ENCODE assay signal across 14 cellular contexts in the genomic region with DNA sequence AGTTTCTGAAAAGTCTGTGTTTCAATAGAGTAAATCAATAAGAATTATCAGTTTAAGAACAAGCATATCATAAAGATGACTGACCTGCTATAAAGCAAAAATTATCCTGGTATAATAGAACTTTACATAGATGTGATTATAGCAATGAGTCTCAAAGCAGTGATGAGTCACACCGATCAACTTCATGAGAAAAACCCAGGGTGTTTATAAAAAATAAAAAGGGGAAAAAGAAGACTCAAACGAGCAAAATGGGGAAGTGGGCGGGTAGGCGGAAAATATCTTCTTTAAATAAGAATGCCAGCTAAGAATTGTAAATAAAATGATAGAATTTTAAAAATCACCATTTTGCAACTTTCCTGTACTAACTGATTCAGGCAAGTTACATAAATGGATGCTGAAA. TPM values are rescaled to one million over a fixed set of nuclear protein-coding genes. Genes with fewer than 3 reads are reported as not detected.
DNase-seq lines count a peak whose midpoint lies in the region; ATAC-seq, FAIRE-seq and TF ChIP-seq lines count a peak whose summit lies in the region.
"Had no signal": no experiment of that assay in that cellular context is flagged by ENCODE, and none has a peak within 500 bp of the region (broad histone marks: within the 10 kb centered on the region; RNA-seq: fewer than 3 reads in every experiment).

No MANE protein-coding gene starts in this region.

- H3K27me3 ChIP-seq in cardiac muscle cell (no peaks in the 10 kb centered on the region), astrocyte (ENCODE audit: insufficient read depth, low read length) (no peaks in the 10 kb centered on the region), tibial nerve (no peaks in the 10 kb centered on the region)
- H3K27me3 ChIP-seq: tibial artery had no signal

- no peak for TF ChIP-seq POLR2A in tibial nerve (IDR thresholded peaks at IDR 0.05)

- peaks cover 5% of the 10 kb centered on the region for H3K79me2 ChIP-seq in astrocyte (ENCODE audit: insufficient read depth, low read length)

- DNase-seq in cardiac muscle cell (ENCODE audit: low read depth in 1 of 2, low spot score in 1 of 2) = no peak
- no peak for DNase-seq in Right ventricle myocardium inferior (ENCODE audit: missing footprints)
- DNase-seq in NOMO-1 treated with dmso at 0.1 percent for 144 hours (lab: John Stamatoyannopoulos, UW; ENCODE audit: unreplicated experiment) = peak; percentile 33
- DNase-seq in astrocyte (ENCODE audit: low read depth) = peak; percentile 2
- DNase-seq in stimulated activated naive B cell treated with anti-CD40 and anti-IgM and Interleukin-4, amounts not matched to agents 10 μg/mL and 1 μg/mL and 100 μg/mL, for 72 hours = peak; percentile 8
- DNase-seq in tibial nerve (ENCODE audit: low spot score in 2 of 2) = no peak
- DNase-seq in immature natural killer cell = no peak
- DNase-seq: activated naive CD4-positive, alpha-beta T cell treated with anti-CD3 and anti-CD28 coated beads, Interleukin-2, amount 10 ng/mL, durations not matched to agents 7 days and 5 days; lower lobe of right lung; stimulated activated CD4-positive, alpha-beta T cell treated with anti-CD3 and anti-CD28 coated beads, Interleukin-1b, Interleukin-23, amount 100 ng/mL, for 48 hours; tibial artery had no signal

- intact Hi-C loops in Right ventricle myocardium inferior (cut with DNase I) = no loop called here

- H3K9me3 ChIP-seq in cardiac muscle cell (ENCODE audit: low read depth) = no peaks in the 10 kb centered on the region
- no peaks in the 10 kb centered on the region for H3K9me3 ChIP-seq in astrocyte (ENCODE audit: insufficient read depth, low read depth, low read length)
- peaks cover 0 to 4% (median 0%) of the 10 kb centered on the region in 4 donors for H3K9me3 ChIP-seq in tibial nerve
- H3K9me3 ChIP-seq: lower lobe of right lung had no signal

- no peak for TF ChIP-seq EP300 in tibial nerve (IDR thresholded peaks at IDR 0.05)

- H3K4me1 ChIP-seq in cardiac muscle cell (ENCODE audit: low read depth) (peaks cover 6% of the 10 kb centered on the region), astrocyte (ENCODE audit: insufficient read depth, low read length) (no peaks in the 10 kb centered on the region), tibial nerve (no peaks in the 10 kb centered on the region)
- H3K4me1 ChIP-seq: lower lobe of right lung, tibial artery had no signal

- H3K4me1 Mint-ChIP-seq in astrocyte (ENCODE audit: low read depth, unreplicated experiment) (peaks cover 8% of the 10 kb centered on the region), immature natural killer cell (no peaks in the 10 kb centered on the region)
- peaks cover 17 to 35% of the 10 kb centered on the region in 2 donors for H3K4me1 Mint-ChIP-seq in stimulated activated naive B cell treated with anti-CD40 and anti-IgM and Interleukin-4, amounts not matched to agents 10 μg/mL and 1 μg/mL and 100 μg/mL, for 72 hours
- H3K4me1 Mint-ChIP-seq: activated naive CD4-positive, alpha-beta T cell treated with anti-CD3 and anti-CD28 coated beads, Interleukin-2, amount 10 ng/mL, durations not matched to agents 7 days and 5 days had no signal

- H3K36me3 Mint-ChIP-seq in astrocyte (ENCODE audit: low read depth, unreplicated experiment) = no peaks in the 10 kb centered on the region
- peaks cover 8 to 14% of the 10 kb centered on the region in 2 donors for H3K36me3 Mint-ChIP-seq in stimulated activated naive B cell treated with anti-CD40 and anti-IgM and Interleukin-4, amounts not matched to agents 10 μg/mL and 1 μg/mL and 100 μg/mL, for 72 hours
- peaks cover under 1 to 10% (median 7%) of the 10 kb centered on the region in 3 donors for H3K36me3 Mint-ChIP-seq in immature natural killer cell

- H3K36me3 ChIP-seq in cardiac muscle cell = no peaks in the 10 kb centered on the region
- peaks cover 3% of the 10 kb centered on the region for H3K36me3 ChIP-seq in astrocyte (ENCODE audit: insufficient read depth, low read length)
- no peaks in the 10 kb centered on the region for H3K36me3 ChIP-seq in tibial nerve
- H3K36me3 ChIP-seq: lower lobe of right lung, tibial artery had no signal

- H3K9ac ChIP-seq in astrocyte (ENCODE audit: low read length) = no peak overlapping the region

- H3K4me3 ChIP-seq in cardiac muscle cell (no peak overlapping the region), astrocyte (ENCODE audit: insufficient read depth, low read depth, low read length) (no peak overlapping the region), tibial nerve (no peak overlapping the region)
- H3K4me3 ChIP-seq: lower lobe of right lung, tibial artery had no signal

- no peak for FAIRE-seq in astrocyte (lab: Jason Lieb, UNC)
- FAIRE-seq: GM18507 had no signal

- WGBS in tibial nerve, 2 donors = 65 to 67% methylated on average over 4 of the region's 4 CpGs

- H3K27me3 Mint-ChIP-seq in astrocyte (ENCODE audit: low read depth, unreplicated experiment) (no peaks in the 10 kb centered on the region), immature natural killer cell (ENCODE audit: low read depth in 3 of 3) (peaks cover 0 to 2% (median 0%) of the 10 kb centered on the region in 3 donors)
- no peaks in the 10 kb centered on the region for H3K27me3 Mint-ChIP-seq in stimulated activated naive B cell treated with anti-CD40 and anti-IgM and Interleukin-4, amounts not matched to agents 10 μg/mL and 1 μg/mL and 100 μg/mL, for 72 hours
- H3K27me3 Mint-ChIP-seq: activated naive CD4-positive, alpha-beta T cell treated with anti-CD3 and anti-CD28 coated beads, Interleukin-2, amount 10 ng/mL, durations not matched to agents 7 days and 5 days had no signal

- H3K27ac Mint-ChIP-seq in astrocyte (ENCODE audit: unreplicated experiment) (no peak overlapping the region), immature natural killer cell (no peak overlapping the region)
- H3K27ac Mint-ChIP-seq in stimulated activated naive B cell treated with anti-CD40 and anti-IgM and Interleukin-4, amounts not matched to agents 10 μg/mL and 1 μg/mL and 100 μg/mL, for 72 hours = peak overlapping the region; percentile 51
- H3K27ac Mint-ChIP-seq: activated naive CD4-positive, alpha-beta T cell treated with anti-CD3 and anti-CD28 coated beads, Interleukin-2, amount 10 ng/mL, durations not matched to agents 7 days and 5 days; nephron had no signal

- no peak for TF ChIP-seq CTCF in cardiac muscle cell (IDR thresholded peaks at IDR 0.05; ENCODE audit: low read depth, low read length)
- no peak for TF ChIP-seq CTCF in astrocyte (IDR thresholded peaks at IDR 0.05; ENCODE audit: insufficient read depth, low read depth, low read length)
- TF ChIP-seq CTCF in tibial nerve (IDR thresholded peaks at IDR 0.05) = no peak

- no peak overlapping the region for H2AFZ ChIP-seq in astrocyte (ENCODE audit: low read depth, low read length)

- no peak overlapping the region for H3K4me3 Mint-ChIP-seq in astrocyte (ENCODE audit: unreplicated experiment)
- H3K4me3 Mint-ChIP-seq in stimulated activated naive B cell treated with anti-CD40 and anti-IgM and Interleukin-4, amounts not matched to agents 10 μg/mL and 1 μg/mL and 100 μg/mL, for 72 hours = peak overlapping the region in 1 of 2 donors; percentile 22
- H3K4me3 Mint-ChIP-seq in immature natural killer cell = no peak overlapping the region
- H3K4me3 Mint-ChIP-seq: activated naive CD4-positive, alpha-beta T cell treated with anti-CD3 and anti-CD28 coated beads, Interleukin-2, amount 10 ng/mL, durations not matched to agents 7 days and 5 days; nephron had no signal

- H3K9me3 Mint-ChIP-seq in astrocyte (ENCODE audit: unreplicated experiment) (no peaks in the 10 kb centered on the region), immature natural killer cell (peaks cover 0 to 3% (median 0%) of the 10 kb centered on the region in 6 donors)
- peaks cover 1 to 4% of the 10 kb centered on the region in 2 donors for H3K9me3 Mint-ChIP-seq in stimulated activated naive B cell treated with anti-CD40 and anti-IgM and Interleukin-4, amounts not matched to agents 10 μg/mL and 1 μg/mL and 100 μg/mL, for 72 hours
- H3K9me3 Mint-ChIP-seq: activated naive CD4-positive, alpha-beta T cell treated with anti-CD3 and anti-CD28 coated beads, Interleukin-2, amount 10 ng/mL, durations not matched to agents 7 days and 5 days; nephron had no signal

- H4K20me1 ChIP-seq in astrocyte (ENCODE audit: insufficient read depth, low read length) = no peaks in the 10 kb centered on the region

- ATAC-seq in Right ventricle myocardium inferior = no peak
- ATAC-seq in stimulated activated naive B cell treated with anti-CD40 and anti-IgM and Interleukin-4, amounts not matched to agents 10 μg/mL and 1 μg/mL and 100 μg/mL, for 72 hours (replicated peaks) = peak; percentile 88 to 90
- no peak for ATAC-seq in GM19328 (IDR thresholded peaks at IDR 0.05; ENCODE audit: unreplicated experiment)
- ATAC-seq: lower lobe of right lung had no signal

- no peak overlapping the region for H3K4me2 ChIP-seq in astrocyte (ENCODE audit: low read length)

- H3K27ac ChIP-seq in cardiac muscle cell (peak overlapping the region; percentile 51), astrocyte (ENCODE audit: low read depth, low read length) (no peak overlapping the region), tibial nerve (no peak overlapping the region)
- H3K27ac ChIP-seq: lower lobe of right lung, tibial artery had no signal

RNA-seq across cellular contexts. Expression of a gene that starts 46.8 kb away (rescaled TPM):
- 3.1 and 9.2 TPM in 2 replicates for total RNA-seq in cardiac muscle cell
- polyA plus RNA-seq in cardiac muscle cell = 3.1 and 3.7 TPM in 2 replicates
- total RNA-seq in Right ventricle myocardium inferior = 0.24 TPM
- total RNA-seq in astrocyte = 3.2 and 6.4 TPM in 2 replicates
- 1 to 10 TPM in 2 of 4 donors, under 1 TPM in 2; 0.42 to 3.9 (median 0.89) TPM for total RNA-seq in tibial nerve
- 1 to 10 TPM in 1 of 3 donors, under 1 TPM in 2; 0.68 to 2.4 (median 0.72) TPM for polyA plus RNA-seq in immature natural killer cell

Comparison
In these comparisons a context has a peak if more than half of its experiments do, and no peak if none do; other contexts are left out.
1. DNase-seq: peak in NOMO-1 treated with dmso at 0.1 percent for 144 hours (single experiment), astrocyte (single experiment) and stimulated activated naive B cell treated with anti-CD40 and anti-IgM and Interleukin-4, amounts not matched to agents 10 μg/mL and 1 μg/mL and 100 μg/mL, for 72 hours (single experiment); none in cardiac muscle cell (0 of 2), Right ventricle myocardium inferior (single experiment), tibial nerve (0 of 2) and immature natural killer cell (0 of 3).
2. ATAC-seq: peak in stimulated activated naive B cell treated with anti-CD40 and anti-IgM and Interleukin-4, amounts not matched to agents 10 μg/mL and 1 μg/mL and 100 μg/mL, for 72 hours (2 of 2); none in Right ventricle myocardium inferior (single experiment) and GM19328 (single experiment).